In the genomic region with DNA sequence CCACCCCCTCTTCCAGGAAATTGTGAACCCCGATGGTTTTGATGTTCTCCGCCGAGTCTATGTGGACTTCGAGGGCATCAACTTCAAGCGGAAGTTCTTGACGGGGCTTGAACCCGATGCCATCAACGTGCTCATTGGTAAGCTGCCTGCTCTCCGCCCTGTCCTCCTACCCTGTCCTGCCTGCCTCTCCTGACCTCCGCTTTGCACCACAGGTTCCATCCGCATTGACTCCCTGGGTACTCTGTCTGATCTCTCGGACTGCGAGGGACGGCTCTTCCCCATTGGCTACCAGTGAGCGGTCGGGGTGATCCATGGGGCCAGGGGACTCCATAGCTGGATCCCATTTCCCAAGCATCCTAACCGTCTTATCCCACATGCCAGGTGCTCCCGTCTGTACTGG, we compare ENCODE assay signal across 1 cellular context.
TF ChIP-seq lines count a peak whose summit lies in the region.

No MANE protein-coding gene starts in this region.

TF ChIP-seq in endothelial cell of umbilical vein, 7 proteins besides CTCF, POLR2A, EP300 and RAD21:
- TF ChIP-seq GATA2 (IDR thresholded peaks at IDR 0.05; ENCODE audit: insufficient read depth, insufficient read length, low read depth, low read length) (no peak), EZH2 (IDR thresholded peaks at IDR 0.05; ENCODE audit: borderline replicate concordance, low read depth, low read length, severe bottlenecking) (no peak), POLR2AphosphoS5 (IDR thresholded peaks at IDR 0.05; ENCODE audit: insufficient read depth, low read depth, low read length) (no peak), FOS (IDR thresholded peaks at IDR 0.05; ENCODE audit: borderline replicate concordance, insufficient read depth, low read length) (no peak), JUN (IDR thresholded peaks at IDR 0.05; ENCODE audit: borderline replicate concordance, insufficient read depth, insufficient read length, low read depth) (no peak), MYC (IDR thresholded peaks at IDR 0.05; ENCODE audit: low read depth, low read length) (no peak)
- TF ChIP-seq, protein P1, sequence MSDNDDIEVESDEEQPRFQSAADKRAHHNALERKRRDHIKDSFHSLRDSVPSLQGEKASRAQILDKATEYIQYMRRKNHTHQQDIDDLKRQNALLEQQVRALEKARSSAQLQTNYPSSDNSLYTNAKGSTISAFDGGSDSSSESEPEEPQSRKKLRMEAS (IDR thresholded peaks at IDR 0.05; ENCODE audit: insufficient read depth, insufficient read length), result no peak
